11 cellular contexts compared by ENCODE assay signal in genomic region chr13:98083936-98084335, GRCh38.
"Had no signal": no experiment of that assay in that cellular context is flagged by ENCODE, and none has a peak within 500 bp of the region (broad histone marks: within the 10 kb centered on the region; RNA-seq: fewer than 3 reads in every experiment).

No MANE protein-coding gene starts in this region.

- H3K36me3 ChIP-seq: neural progenitor cell, thyroid gland, vagina had no signal

- H3K36me3 Mint-ChIP-seq: activated naive CD4-positive, alpha-beta T cell treated with anti-CD3 and anti-CD28 coated beads, Interleukin-2, amount 50 U/mL, for 24 hours; neural progenitor cell; stimulated activated effector memory CD8-positive, alpha-beta T cell treated with anti-CD3 and anti-CD28 coated beads, Interleukin-12 subunit alpha, Interleukin-12 subunit beta, amount 100 ng/mL, for 72 hours had no signal

- H3K79me2 ChIP-seq: hepatocyte, parathyroid adenoma had no signal

- H3K4me1 ChIP-seq: neural progenitor cell, parathyroid adenoma, vagina had no signal

- H3K27ac Mint-ChIP-seq: activated naive CD4-positive, alpha-beta T cell treated with anti-CD3 and anti-CD28 coated beads, Interleukin-2, amount 50 U/mL, for 24 hours; activated T-cell treated with anti-CD3 and anti-CD28 coated beads, Interleukin-2, amount 50 U/mL, for 24 hours; neural progenitor cell; stimulated activated effector memory CD8-positive, alpha-beta T cell treated with anti-CD3 and anti-CD28 coated beads, Interleukin-12 subunit alpha, Interleukin-12 subunit beta, amount 100 ng/mL, for 72 hours had no signal

- H3K9me3 Mint-ChIP-seq: activated naive CD4-positive, alpha-beta T cell treated with anti-CD3 and anti-CD28 coated beads, Interleukin-2, amount 50 U/mL, for 24 hours; activated T-cell treated with anti-CD3 and anti-CD28 coated beads, Interleukin-2, amount 50 U/mL, for 24 hours; stimulated activated effector memory CD8-positive, alpha-beta T cell treated with anti-CD3 and anti-CD28 coated beads, Interleukin-12 subunit alpha, Interleukin-12 subunit beta, amount 100 ng/mL, for 72 hours had no signal

- H2AFZ ChIP-seq: hepatocyte, neural progenitor cell, parathyroid adenoma had no signal

- H3K27me3 ChIP-seq: hepatocyte, neural progenitor cell, thyroid gland, vagina had no signal

- H3K4me1 Mint-ChIP-seq: activated naive CD4-positive, alpha-beta T cell treated with anti-CD3 and anti-CD28 coated beads, Interleukin-2, amount 50 U/mL, for 24 hours; neural progenitor cell; stimulated activated effector memory CD8-positive, alpha-beta T cell treated with anti-CD3 and anti-CD28 coated beads, Interleukin-12 subunit alpha, Interleukin-12 subunit beta, amount 100 ng/mL, for 72 hours had no signal

- H3K4me3 Mint-ChIP-seq: activated naive CD4-positive, alpha-beta T cell treated with anti-CD3 and anti-CD28 coated beads, Interleukin-2, amount 50 U/mL, for 24 hours; activated T-cell treated with anti-CD3 and anti-CD28 coated beads, Interleukin-2, amount 50 U/mL, for 24 hours; neural progenitor cell; stimulated activated effector memory CD8-positive, alpha-beta T cell treated with anti-CD3 and anti-CD28 coated beads, Interleukin-12 subunit alpha, Interleukin-12 subunit beta, amount 100 ng/mL, for 72 hours had no signal

- H3K27me3 Mint-ChIP-seq: activated naive CD4-positive, alpha-beta T cell treated with anti-CD3 and anti-CD28 coated beads, Interleukin-2, amount 50 U/mL, for 24 hours had no signal

- DNase-seq: activated effector memory CD4-positive, alpha-beta T cell treated with Interleukin-2 at 50 U/mL for 16 hours; activated T-cell treated with anti-CD3 and anti-CD28 coated beads, Interleukin-2, amount 50 U/mL, for 24 hours; retina; thyroid gland had no signal

- H3K27ac ChIP-seq: hepatocyte, neural progenitor cell, parathyroid adenoma, thyroid gland, vagina had no signal

- H3K4me3 ChIP-seq: hepatocyte, neural progenitor cell, smooth muscle cell, thyroid gland, vagina had no signal
